Comparison of ENCODE assay signal across 18 cellular contexts in the genomic region with DNA sequence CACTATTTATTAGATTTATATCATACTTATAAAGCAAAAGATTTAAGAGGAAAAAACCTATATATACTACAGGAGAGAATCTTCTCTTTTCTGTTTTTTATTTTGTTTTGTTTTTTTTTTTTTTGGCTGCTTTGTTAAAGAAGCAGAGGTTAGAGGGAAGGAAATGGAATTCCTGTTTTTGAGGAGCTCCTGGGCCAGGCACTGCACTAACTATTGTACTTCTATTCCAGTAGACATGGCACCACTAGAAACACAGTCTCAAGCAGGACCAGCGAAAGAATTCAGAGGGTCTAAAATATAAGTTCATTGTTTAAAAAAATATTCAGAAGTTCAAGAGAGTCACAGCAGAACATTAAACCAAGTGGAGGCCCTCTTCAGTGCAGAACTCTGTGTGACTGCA.
"Had no signal": no experiment of that assay in that cellular context is flagged by ENCODE, and none has a peak within 500 bp of the region (broad histone marks: within the 10 kb centered on the region; RNA-seq: fewer than 3 reads in every experiment).

No MANE protein-coding gene starts in this region.

- H3K4me3 ChIP-seq: coronary artery, stomach, suprapubic skin had no signal

- H3K36me3 Mint-ChIP-seq: activated CD8-positive, alpha-beta memory T cell treated with anti-CD3 and anti-CD28 coated beads, Interleukin-2, amount 10 ng/mL, durations not matched to agents 7 days and 5 days; activated naive CD4-positive, alpha-beta T cell treated with anti-CD3 and anti-CD28 coated beads, Interleukin-2, amount 10 ng/mL, durations not matched to agents 7 days and 5 days; stimulated activated effector memory CD8-positive, alpha-beta T cell treated with anti-CD3 and anti-CD28 coated beads, Interleukin-12 subunit alpha, Interleukin-12 subunit beta, amount 100 ng/mL, for 72 hours had no signal

- H3K27ac Mint-ChIP-seq: activated CD4-positive, alpha-beta T cell treated with anti-CD3 and anti-CD28 coated beads, Interleukin-2, amount 10 ng/mL, durations not matched to agents 24 days and 14 days; activated CD8-positive, alpha-beta memory T cell treated with anti-CD3 and anti-CD28 coated beads, Interleukin-2, amount 10 ng/mL, durations not matched to agents 7 days and 5 days; activated CD8-positive, alpha-beta T cell treated with anti-CD3 and anti-CD28 coated beads for 36 hours; activated naive CD4-positive, alpha-beta T cell treated with anti-CD3 and anti-CD28 coated beads, Interleukin-2, amount 10 ng/mL, durations not matched to agents 7 days and 5 days; stimulated activated effector memory CD8-positive, alpha-beta T cell treated with anti-CD3 and anti-CD28 coated beads, Interleukin-12 subunit alpha, Interleukin-12 subunit beta, amount 100 ng/mL, for 72 hours had no signal

- H3K4me3 Mint-ChIP-seq: activated CD4-positive, alpha-beta T cell treated with anti-CD3 and anti-CD28 coated beads, Interleukin-2, amount 10 ng/mL, durations not matched to agents 24 days and 14 days; activated CD8-positive, alpha-beta memory T cell treated with anti-CD3 and anti-CD28 coated beads, Interleukin-2, amount 10 ng/mL, durations not matched to agents 7 days and 5 days; activated CD8-positive, alpha-beta T cell treated with anti-CD3 and anti-CD28 coated beads for 36 hours; activated naive CD4-positive, alpha-beta T cell treated with anti-CD3 and anti-CD28 coated beads, Interleukin-2, amount 10 ng/mL, durations not matched to agents 7 days and 5 days; naive thymus-derived CD8-positive, alpha-beta T cell; stimulated activated effector memory CD8-positive, alpha-beta T cell treated with anti-CD3 and anti-CD28 coated beads, Interleukin-12 subunit alpha, Interleukin-12 subunit beta, amount 100 ng/mL, for 72 hours had no signal

- DNase-seq: activated CD4-positive, alpha-beta T cell treated with anti-CD3 and anti-CD28 coated beads, Interleukin-2, amount 10 ng/mL, durations not matched to agents 24 days and 14 days; activated CD8-positive, alpha-beta memory T cell treated with anti-CD3 and anti-CD28 coated beads, Interleukin-2, amount 10 ng/mL, durations not matched to agents 7 days and 5 days; activated CD8-positive, alpha-beta T cell treated with anti-CD3 and anti-CD28 coated beads for 36 hours; activated effector memory CD4-positive, alpha-beta T cell treated with anti-CD3 and anti-CD28 coated beads, Interleukin-2, amount 50 U/mL, for 16 hours; activated naive CD4-positive, alpha-beta T cell treated with anti-CD3 and anti-CD28 coated beads, Interleukin-2, amount 10 ng/mL, durations not matched to agents 7 days and 5 days; activated T-cell treated with anti-CD3 and anti-CD28 coated beads for 4 hours; amygdala; erythroblast; foreskin keratinocyte; hippocampal formation; naive thymus-derived CD8-positive, alpha-beta T cell; retina; stimulated activated CD4-positive, alpha-beta T cell treated with anti-CD3 and anti-CD28 coated beads, Interleukin-12 subunit alpha, Interleukin-12 subunit beta, amount 100 ng/mL, for 4 hours; stomach; trophoblast cell had no signal

- H3K27ac ChIP-seq: foreskin keratinocyte, suprapubic skin had no signal

- H3K9me3 Mint-ChIP-seq: activated CD4-positive, alpha-beta T cell treated with anti-CD3 and anti-CD28 coated beads, Interleukin-2, amount 10 ng/mL, durations not matched to agents 24 days and 14 days; activated CD8-positive, alpha-beta T cell treated with anti-CD3 and anti-CD28 coated beads for 36 hours; activated naive CD4-positive, alpha-beta T cell treated with anti-CD3 and anti-CD28 coated beads, Interleukin-2, amount 10 ng/mL, durations not matched to agents 7 days and 5 days; naive thymus-derived CD8-positive, alpha-beta T cell; stimulated activated effector memory CD8-positive, alpha-beta T cell treated with anti-CD3 and anti-CD28 coated beads, Interleukin-12 subunit alpha, Interleukin-12 subunit beta, amount 100 ng/mL, for 72 hours had no signal

- H3K27me3 Mint-ChIP-seq: activated CD4-positive, alpha-beta T cell treated with anti-CD3 and anti-CD28 coated beads, Interleukin-2, amount 10 ng/mL, durations not matched to agents 24 days and 14 days; activated CD8-positive, alpha-beta memory T cell treated with anti-CD3 and anti-CD28 coated beads, Interleukin-2, amount 10 ng/mL, durations not matched to agents 7 days and 5 days; activated CD8-positive, alpha-beta T cell treated with anti-CD3 and anti-CD28 coated beads for 36 hours; activated naive CD4-positive, alpha-beta T cell treated with anti-CD3 and anti-CD28 coated beads, Interleukin-2, amount 10 ng/mL, durations not matched to agents 7 days and 5 days; naive thymus-derived CD8-positive, alpha-beta T cell had no signal

- H3K27me3 ChIP-seq: foreskin keratinocyte, stomach, suprapubic skin had no signal

- H3K36me3 ChIP-seq: stomach, suprapubic skin had no signal

- H3K4me1 Mint-ChIP-seq: stimulated activated effector memory CD8-positive, alpha-beta T cell treated with anti-CD3 and anti-CD28 coated beads, Interleukin-12 subunit alpha, Interleukin-12 subunit beta, amount 100 ng/mL, for 72 hours had no signal

- H3K9me3 ChIP-seq: stomach, suprapubic skin had no signal

- ATAC-seq: activated CD8-positive, alpha-beta memory T cell treated with anti-CD3 and anti-CD28 coated beads, Interleukin-2, amount 10 ng/mL, durations not matched to agents 7 days and 5 days; activated CD8-positive, alpha-beta T cell treated with anti-CD3 and anti-CD28 coated beads for 36 hours; foreskin keratinocyte; naive thymus-derived CD8-positive, alpha-beta T cell; stimulated activated effector memory CD8-positive, alpha-beta T cell treated with anti-CD3 and anti-CD28 coated beads, Interleukin-12 subunit alpha, Interleukin-12 subunit beta, amount 100 ng/mL, for 72 hours had no signal
